Comparison of ENCODE assay signal across 10 cellular contexts in the genomic region with DNA sequence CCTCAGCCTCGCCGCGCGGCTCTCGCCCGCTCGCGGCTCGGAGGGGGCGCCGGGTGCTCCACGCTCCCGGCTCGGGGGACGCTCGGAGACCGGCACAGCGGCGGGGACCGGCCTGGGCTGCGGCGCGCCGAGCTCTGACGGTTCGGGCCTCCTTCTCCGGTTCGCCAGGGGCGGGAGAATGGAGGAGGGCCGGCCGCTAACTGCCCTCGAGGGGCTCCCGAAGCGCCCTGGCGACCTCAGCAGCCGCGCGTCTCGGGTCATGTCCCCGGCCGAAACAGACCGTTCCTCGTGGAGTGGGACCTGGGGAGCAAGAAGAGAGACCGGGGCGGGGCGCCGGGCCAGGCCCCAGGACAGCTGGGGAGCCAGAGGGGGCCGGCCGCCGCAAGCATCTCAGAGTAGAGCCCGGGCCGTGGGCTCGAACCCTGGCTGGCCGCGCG. TPM values are rescaled to one million over a fixed set of nuclear protein-coding genes. Genes with fewer than 3 reads are reported as not detected.
A peak's percentile ranks its signal among the peaks of the same experiment; 100 is the strongest.
DNase-seq lines count a peak whose midpoint lies in the region; ATAC-seq and TF ChIP-seq lines count a peak whose summit lies in the region.
"Had no signal": no experiment of that assay in that cellular context is flagged by ENCODE, and none has a peak within 500 bp of the region (broad histone marks: within the 10 kb centered on the region; RNA-seq: fewer than 3 reads in every experiment).

No MANE protein-coding gene starts in this region.

- no peak overlapping the region for H3K56ac ChIP-seq in mesendoderm (ENCODE audit: low read length)

- H3K79me1 ChIP-seq in mesendoderm (ENCODE audit: low read length) = no peaks in the 10 kb centered on the region

- no peak overlapping the region for H2BK120ac ChIP-seq in mesendoderm (ENCODE audit: low read depth, low read length)

- H2BK15ac ChIP-seq in mesendoderm (replicated peaks; ENCODE audit: low read depth) = no peak overlapping the region

- H3K27ac ChIP-seq in breast epithelium (peak overlapping the region in 1 of 2 donors; percentile 76), mesendoderm (ENCODE audit: low read depth, low read length) (no peak overlapping the region)

- POLR2A ChIA-PET in MCF 10A (lab: Yijun Ruan, JAX) = no interaction called here

- H3K36me3 ChIP-seq in breast epithelium (no peaks in the 10 kb centered on the region), mesendoderm (ENCODE audit: control insufficient read depth, insufficient read depth, low read length) (no peaks in the 10 kb centered on the region)

- H3K23ac ChIP-seq in mesendoderm (ENCODE audit: low read length) = no peak overlapping the region

- H3K4me1 ChIP-seq in breast epithelium = peaks cover 0 to 7% of the 10 kb centered on the region in 2 donors
- H3K4me1 ChIP-seq in mesendoderm (ENCODE audit: control insufficient read depth, low read depth, low read length) = peaks cover 1% of the 10 kb centered on the region

- no peak overlapping the region for H2BK5ac ChIP-seq in mesendoderm (ENCODE audit: low read length)

- no peak overlapping the region for H3K4me3 Mint-ChIP-seq in MCF 10A (ENCODE audit: unreplicated experiment)

- no TSS peak for BruUV-seq in MCF 10A (replicated peaks; lab: Mats Ljungman, UMichigan)

- TF ChIP-seq CTCF in breast epithelium (IDR thresholded peaks at IDR 0.05) (no peak), MCF 10A (IDR thresholded peaks at IDR 0.05; ENCODE audit: unreplicated experiment) (no peak), cardiac fibroblast (IDR thresholded peaks at IDR 0.05; ENCODE audit: low read depth, low read length) (no peak), GM13976 (IDR thresholded peaks at IDR 0.05; ENCODE audit: borderline replicate concordance, control extremely low read depth, extremely low read depth, insufficient read depth, missing control alignments) (no peak)

- peak overlapping the region; percentile 21 for H3K4me2 ChIP-seq in mesendoderm (ENCODE audit: low read length)

- peaks cover 47% of the 10 kb centered on the region for H3K27me3 Mint-ChIP-seq in MCF 10A (ENCODE audit: insufficient read depth, unreplicated experiment)

- in situ Hi-C loops in GM13976 (cut with MboI; ENCODE audit: low sequenced_read_pairs, unreplicated experiment) = no loop called here

- no peak overlapping the region for H4K8ac ChIP-seq in mesendoderm (ENCODE audit: low read depth, low read length)

- H3K9me3 Mint-ChIP-seq in MCF 10A (ENCODE audit: unreplicated experiment) = no peaks in the 10 kb centered on the region
- H3K9me3 Mint-ChIP-seq: CD4-positive, CD25-positive, alpha-beta regulatory T cell had no signal

- no peak overlapping the region for H2AK5ac ChIP-seq in mesendoderm (ENCODE audit: low read length)

- H3K27me3 ChIP-seq in breast epithelium = peaks cover 0 to 48% of the 10 kb centered on the region in 2 donors
- peaks cover 52% of the 10 kb centered on the region for H3K27me3 ChIP-seq in mesendoderm (ENCODE audit: insufficient read depth, low read length, poor library complexity)

- intact Hi-C loops in breast epithelium (cut with DNase I; ENCODE audit: low total_unique reads) = no loop called here
- intact Hi-C loops in MCF 10A (cut with micrococcal nuclease) = no loop called here

- H3K79me2 ChIP-seq in mesendoderm (ENCODE audit: control insufficient read depth, insufficient read depth, low read length) = no peaks in the 10 kb centered on the region

- no peaks in the 10 kb centered on the region for H3K9me3 ChIP-seq in breast epithelium

- H3K4ac ChIP-seq in mesendoderm (ENCODE audit: low read depth, low read length) = no peak overlapping the region

- H3K4me1 Mint-ChIP-seq in MCF 10A (ENCODE audit: insufficient read depth, unreplicated experiment) = no peaks in the 10 kb centered on the region

- WGBS in mesendoderm (ENCODE audit: extremely low coverage, insufficient coverage, low lambda C conversion rate) = no CpG with 5 or more reads among the region's 56 CpGs

- no peak for DNase-seq in breast epithelium (ENCODE audit: low spot score in 2 of 2)
- no peak for DNase-seq in MCF 10A (ENCODE audit: unreplicated experiment)
- no peak for DNase-seq in cardiac fibroblast (ENCODE audit: low read depth in 2 of 2)
- no peak for DNase-seq in mesendoderm
- DNase-seq in GM13976 (ENCODE audit: low spot score) = no peak
- DNase-seq in GDM1 (lab: John Stamatoyannopoulos, UW) = no peak
- DNase-seq: amniotic stem cell; CD4-positive, CD25-positive, alpha-beta regulatory T cell had no signal

- no peak for TF ChIP-seq POLR2A in breast epithelium (IDR thresholded peaks at IDR 0.05)

- no peak overlapping the region for H3K18ac ChIP-seq in mesendoderm (ENCODE audit: low read length)

- ATAC-seq in GM19328 (IDR thresholded peaks at IDR 0.05; ENCODE audit: unreplicated experiment) = no peak
- ATAC-seq in GM18520 (IDR thresholded peaks at IDR 0.05; ENCODE audit: unreplicated experiment) = no peak

- H3K27ac Mint-ChIP-seq in MCF 10A (ENCODE audit: low read depth, unreplicated experiment) = no peak overlapping the region
- H3K27ac Mint-ChIP-seq: CD4-positive, CD25-positive, alpha-beta regulatory T cell had no signal

- H3K4me3 ChIP-seq in breast epithelium (peak overlapping the region; percentile 55 to 77 (median 62)), cardiac fibroblast (replicated peaks in 1 of 2; ENCODE audit: low read depth in 2 of 2, low read length in 2 of 2) (peak overlapping the region; percentile 21), mesendoderm (ENCODE audit: low read length) (no peak overlapping the region)

- CTCF ChIA-PET in MCF 10A (lab: Yijun Ruan, JAX) = interaction anchor here (0.9 kb wide), 1 partner anchor 11 kb away, joined by 3 read pairs; no protein-coding TSS in a partner anchor

- H3K9ac ChIP-seq in mesendoderm (ENCODE audit: low read length) = peak overlapping the region; percentile 38

- no peak overlapping the region for H4K5ac ChIP-seq in mesendoderm (ENCODE audit: low read length)

- H3K36me3 Mint-ChIP-seq in MCF 10A (ENCODE audit: insufficient read depth, unreplicated experiment) = no peaks in the 10 kb centered on the region
- H3K36me3 Mint-ChIP-seq: CD4-positive, CD25-positive, alpha-beta regulatory T cell had no signal

RNA-seq across cellular contexts. Expression of a gene that starts 0.3 kb away (rescaled TPM):
- 1 to 10 TPM; 2.3 to 8.5 (median 5.9) TPM for total RNA-seq in breast epithelium
- total RNA-seq in MCF 10A (2022) = not detected in 2 replicates
- 0.28 TPM for polyA plus RNA-seq in mesendoderm (2013, experiment 1 of 2)
- polyA plus RNA-seq in mesendoderm (2013, experiment 2 of 2) = 0.29 TPM
- total RNA-seq: CD4-positive, CD25-positive, alpha-beta regulatory T cell had no signal
- polyA plus RNA-seq: CD4-positive, CD25-positive, alpha-beta regulatory T cell had no signal
